Comparison of ENCODE assay signal across 13 cellular contexts in genomic region chr15:67547836-67548531, GRCh38. TPM values are rescaled to one million over a fixed set of nuclear protein-coding genes. Genes with fewer than 3 reads are reported as not detected.
DNase-seq lines count a peak whose midpoint lies in the region; ATAC-seq and TF ChIP-seq lines count a peak whose summit lies in the region.
"Had no signal": no experiment of that assay in that cellular context is flagged by ENCODE, and none has a peak within 500 bp of the region (broad histone marks: within the 10 kb centered on the region; RNA-seq: fewer than 3 reads in every experiment).

No MANE protein-coding gene starts in this region.

- peaks cover 16% of the 10 kb centered on the region for H3K36me3 Mint-ChIP-seq in activated CD8-positive, alpha-beta T cell treated with anti-CD3 and anti-CD28 coated beads for 36 hours (ENCODE audit: low read depth)

- no peaks in the 10 kb centered on the region for H3K9me3 Mint-ChIP-seq in activated CD8-positive, alpha-beta T cell treated with anti-CD3 and anti-CD28 coated beads for 36 hours
- H3K9me3 Mint-ChIP-seq: activated naive CD4-positive, alpha-beta T cell treated with anti-CD3 and anti-CD28 coated beads, Interleukin-2, amount 50 U/mL, for 24 hours; effector memory CD8-positive, alpha-beta T cell had no signal

- H3K9me3 ChIP-seq in OCI-LY1 (ENCODE audit: low read length) (no peaks in the 10 kb centered on the region), muscle layer of duodenum (ENCODE audit: control insufficient read depth in 1 of 2, low read length in 2 of 2) (no peaks in the 10 kb centered on the region)
- H3K9me3 ChIP-seq: BLaER1, upper lobe of right lung had no signal

- no peaks in the 10 kb centered on the region for H4K20me1 ChIP-seq in OCI-LY1 (ENCODE audit: insufficient read depth, low read length)

- H3K9me2 ChIP-seq in OCI-LY1 (ENCODE audit: low read depth, low read length) = no peaks in the 10 kb centered on the region

- peaks cover 36% of the 10 kb centered on the region for H3K4me1 Mint-ChIP-seq in activated CD8-positive, alpha-beta T cell treated with anti-CD3 and anti-CD28 coated beads for 36 hours (ENCODE audit: low read depth)

- no peaks in the 10 kb centered on the region for H3K27me3 ChIP-seq in OCI-LY1 (ENCODE audit: insufficient read depth, low read length)
- H3K27me3 ChIP-seq in muscle layer of duodenum (ENCODE audit: low read depth, low read length) = no peaks in the 10 kb centered on the region
- H3K27me3 ChIP-seq: BLaER1, upper lobe of right lung had no signal

- peaks cover 3% of the 10 kb centered on the region; the same call in 1 of the 2 replicates for H3F3A ChIP-seq in OCI-LY1 (ENCODE audit: insufficient read depth, low read length)

- intact Hi-C loops in activated CD8-positive, alpha-beta T cell treated with anti-CD3 and anti-CD28 coated beads for 36 hours (cut with micrococcal nuclease) = loop anchor here (10.0 kb wide), 1 partner anchor 217 kb away; no protein-coding TSS in a partner anchor

- peaks cover 43% of the 10 kb centered on the region for H3K36me3 ChIP-seq in OCI-LY1 (ENCODE audit: insufficient read depth, low read length)
- H3K36me3 ChIP-seq in muscle layer of duodenum (ENCODE audit: control insufficient read depth in 1 of 2, insufficient read depth in 2 of 2, low read length in 2 of 2) = peaks cover 7 to 9% of the 10 kb centered on the region in 2 donors

- no peak overlapping the region for H2AFZ ChIP-seq in OCI-LY1 (ENCODE audit: low read length)

- H3K79me2 ChIP-seq in OCI-LY1 (ENCODE audit: insufficient read depth, low read length) = peaks cover 15% of the 10 kb centered on the region; the same call in 1 of the 2 replicates

- H3K27ac Mint-ChIP-seq in activated CD8-positive, alpha-beta T cell treated with anti-CD3 and anti-CD28 coated beads for 36 hours = no peak overlapping the region
- H3K27ac Mint-ChIP-seq: activated naive CD4-positive, alpha-beta T cell treated with anti-CD3 and anti-CD28 coated beads, Interleukin-2, amount 50 U/mL, for 24 hours had no signal

- H3K4me1 ChIP-seq in OCI-LY1 (ENCODE audit: insufficient read depth, low read length, severe bottlenecking) (peaks cover 73% of the 10 kb centered on the region), muscle layer of duodenum (ENCODE audit: control insufficient read depth in 1 of 2, insufficient read depth in 2 of 2, low read length in 2 of 2) (peaks cover 12 to 33% of the 10 kb centered on the region in 2 donors)

- CTCF ChIA-PET in activated CD8-positive, alpha-beta T cell treated with anti-CD3 and anti-CD28 coated beads for 36 hours (lab: Charles Lee) = interaction anchor here (0.6 to 1.2 kb wide), 2 partner anchors 29 to 45 kb away, joined by 4 read pairs; no protein-coding TSS in a partner anchor

- H3K4me2 ChIP-seq in OCI-LY1 (ENCODE audit: low read length) = peak overlapping the region; percentile 92

- no peaks in the 10 kb centered on the region for H3K27me3 Mint-ChIP-seq in activated CD8-positive, alpha-beta T cell treated with anti-CD3 and anti-CD28 coated beads for 36 hours
- H3K27me3 Mint-ChIP-seq: activated naive CD4-positive, alpha-beta T cell treated with anti-CD3 and anti-CD28 coated beads, Interleukin-2, amount 50 U/mL, for 24 hours; effector memory CD8-positive, alpha-beta T cell had no signal

- peak; percentile 53 for DNase-seq in AG20443 (ENCODE audit: low spot score)
- DNase-seq in NCI-H82 (lab: John Stamatoyannopoulos, UW) = no peak
- no peak for DNase-seq in activated CD8-positive, alpha-beta T cell treated with anti-CD3 and anti-CD28 coated beads for 36 hours
- DNase-seq in GOT3 (lab: John Stamatoyannopoulos, UW) = no peak
- DNase-seq: effector memory CD8-positive, alpha-beta T cell; NCI-H1694; upper lobe of right lung had no signal

- ATAC-seq in activated CD8-positive, alpha-beta T cell treated with anti-CD3 and anti-CD28 coated beads for 36 hours = no peak
- no peak for ATAC-seq in GM18861 (IDR thresholded peaks at IDR 0.05; ENCODE audit: unreplicated experiment)
- ATAC-seq: effector memory CD8-positive, alpha-beta T cell had no signal

- POLR2A ChIA-PET in activated CD8-positive, alpha-beta T cell treated with anti-CD3 and anti-CD28 coated beads for 36 hours (lab: Charles Lee) = no interaction called here

- no peak for TF ChIP-seq CTCF in OCI-LY1 (IDR thresholded peaks at IDR 0.05; ENCODE audit: low read length)
- TF ChIP-seq CTCF in activated CD8-positive, alpha-beta T cell treated with anti-CD3 and anti-CD28 coated beads for 36 hours (IDR thresholded peaks at IDR 0.05) = no peak

- H3K27ac ChIP-seq in OCI-LY1 (ENCODE audit: low read depth, low read length, poor library complexity, severe bottlenecking) (peak overlapping the region; percentile 76), cingulate gyrus (ENCODE audit: low read depth, low read length) (peak overlapping the region; percentile 14), muscle layer of duodenum (ENCODE audit: low read length) (peak overlapping the region; percentile 11)
- H3K27ac ChIP-seq: BLaER1, upper lobe of right lung had no signal

- no peak overlapping the region for H3K4me3 Mint-ChIP-seq in activated CD8-positive, alpha-beta T cell treated with anti-CD3 and anti-CD28 coated beads for 36 hours
- H3K4me3 Mint-ChIP-seq: activated naive CD4-positive, alpha-beta T cell treated with anti-CD3 and anti-CD28 coated beads, Interleukin-2, amount 50 U/mL, for 24 hours; effector memory CD8-positive, alpha-beta T cell had no signal

- H3K9ac ChIP-seq in OCI-LY1 (ENCODE audit: low read length) = no peak overlapping the region; the same call in 1 of the 2 replicates
- H3K9ac ChIP-seq: BLaER1 had no signal

- H3K4me3 ChIP-seq in OCI-LY1 (ENCODE audit: low read depth, low read length, poor library complexity, severe bottlenecking) = no peak overlapping the region
- no peak overlapping the region for H3K4me3 ChIP-seq in muscle layer of duodenum (ENCODE audit: low read depth in 1 of 2, low read length in 2 of 2)
- H3K4me3 ChIP-seq: BLaER1, upper lobe of right lung had no signal

RNA-seq across cellular contexts. Expression of gene MAP2K5, which starts 5.5 kb away (rescaled TPM):
- 10 to 100 TPM; 19.0 to 21.1 TPM for total RNA-seq in activated CD8-positive, alpha-beta T cell treated with anti-CD3 and anti-CD28 coated beads for 36 hours

RNA-seq across cellular contexts. Expression of gene C15orf61, which starts 27.1 kb away (rescaled TPM):
- 1 to 10 TPM; 7.5 to 7.8 TPM for total RNA-seq in activated CD8-positive, alpha-beta T cell treated with anti-CD3 and anti-CD28 coated beads for 36 hours

Comparison
In these comparisons a context has a peak if more than half of its experiments do, and no peak if none do; other contexts are left out.
1. H3K27ac ChIP-seq: peak in every context shown above with its lines; median percentile 76 in OCI-LY1; 14 in cingulate gyrus; 11 in muscle layer of duodenum.